In the genomic region with DNA sequence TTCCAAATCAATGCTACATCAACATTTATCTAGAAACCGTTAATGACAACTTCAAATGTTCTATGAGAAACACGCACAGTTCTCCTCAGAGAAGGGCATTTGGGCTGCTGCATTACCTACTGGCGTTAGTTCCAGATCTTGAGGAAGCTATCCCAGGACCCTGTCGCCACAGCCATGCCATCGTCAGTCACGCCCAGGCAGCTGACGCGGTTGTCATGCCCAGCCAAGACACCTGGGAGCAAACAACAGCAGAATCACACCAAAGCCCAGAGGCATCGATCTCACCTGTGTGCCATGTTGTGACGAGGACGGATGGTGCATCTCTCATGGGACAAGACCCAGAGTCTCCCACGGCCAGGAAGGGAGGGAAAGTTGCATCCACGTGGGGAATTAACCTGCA, we compare ENCODE assay signal across 17 cellular contexts.
"Had no signal": no experiment of that assay in that cellular context is flagged by ENCODE, and none has a peak within 500 bp of the region (broad histone marks: within the 10 kb centered on the region; RNA-seq: fewer than 3 reads in every experiment).

No MANE protein-coding gene starts in this region.

- H3K4me1 Mint-ChIP-seq: nephron had no signal

- H3K27ac ChIP-seq: foreskin keratinocyte, sigmoid colon, transverse colon, uterus had no signal

- H3K9me3 ChIP-seq: sigmoid colon, transverse colon, uterus had no signal

- H3K27me3 Mint-ChIP-seq: activated B cell treated with CpG ODN at 0.5 μM for 24 hours; activated naive CD8-positive, alpha-beta T cell had no signal

- H3K4me3 Mint-ChIP-seq: activated B cell treated with CpG ODN at 0.5 μM for 24 hours; activated naive CD8-positive, alpha-beta T cell; activated T-cell treated with anti-CD3 and anti-CD28 coated beads, Interleukin-2, amount 50 U/mL, for 72 hours; mesothelial cell of epicardium; nephron; T-helper 2 cell treated with Interferon-gamma antibody and Interleukin-4, amounts not matched to agents 5 μg/mL and 100 μg/mL, for 36 hours had no signal

- H3K9me3 Mint-ChIP-seq: activated B cell treated with CpG ODN at 0.5 μM for 24 hours; activated T-cell treated with anti-CD3 and anti-CD28 coated beads, Interleukin-2, amount 50 U/mL, for 72 hours; mesothelial cell of epicardium; nephron; T-helper 2 cell treated with Interferon-gamma antibody and Interleukin-4, amounts not matched to agents 5 μg/mL and 100 μg/mL, for 36 hours had no signal

- H3K4me3 ChIP-seq: sigmoid colon, transverse colon, uterus had no signal

- H3K27ac Mint-ChIP-seq: activated B cell treated with CpG ODN at 0.5 μM for 24 hours; activated naive CD8-positive, alpha-beta T cell; activated T-cell treated with anti-CD3 and anti-CD28 coated beads, Interleukin-2, amount 50 U/mL, for 72 hours; mesothelial cell of epicardium; nephron had no signal

- H3K36me3 Mint-ChIP-seq: activated naive CD8-positive, alpha-beta T cell had no signal

- DNase-seq: activated B cell treated with CpG ODN at 0.5 μM for 24 hours; activated CD4-positive, alpha-beta T cell treated with anti-CD3 and anti-CD28 coated beads for 4 hours; activated CD8-positive, alpha-beta memory T cell treated with anti-CD3 and anti-CD28 coated beads, Interleukin-2, amount 50 U/mL, for 4 hours; activated gamma-delta T cell; activated T-cell treated with anti-CD3 and anti-CD28 coated beads, Interleukin-2, amount 50 U/mL, for 72 hours; foreskin keratinocyte; hippocampal formation; sigmoid colon; stimulated activated CD8-positive, alpha-beta memory T cell treated with anti-CD3 and anti-CD28 coated beads, Interleukin-4, amount 100 ng/mL, for 48 hours; stimulated activated naive CD4-positive, alpha-beta T cell; substantia nigra; transverse colon; uterus had no signal

- H3K36me3 ChIP-seq: uterus had no signal

- H3K27me3 ChIP-seq: foreskin keratinocyte, sigmoid colon, transverse colon, uterus had no signal
